Comparison of ENCODE assay signal across 1 cellular context in the genomic region with DNA sequence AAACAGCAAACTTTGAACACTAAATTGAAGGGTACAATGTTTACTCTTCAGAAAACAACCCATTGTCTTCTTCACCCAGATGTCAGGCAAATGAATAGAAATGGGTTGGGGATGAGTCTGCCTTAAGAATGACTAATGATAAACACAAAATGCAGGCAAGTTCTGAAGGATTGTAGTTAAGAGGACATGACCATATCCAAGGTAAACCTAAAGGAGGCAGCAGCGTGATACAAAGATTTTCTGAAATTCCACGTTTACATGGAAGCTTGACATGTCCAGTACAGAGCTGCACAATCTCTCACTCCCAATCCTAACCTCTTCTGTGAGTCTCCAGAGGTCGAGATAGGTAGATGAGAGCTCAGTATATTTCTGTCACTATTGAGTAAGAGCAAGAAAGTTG.
TF ChIP-seq lines count a peak whose summit lies in the region.

No MANE protein-coding gene starts in this region.

TF ChIP-seq in GM23338, 12 proteins besides CTCF, POLR2A, EP300 and RAD21 (continued from another document):
- TF ChIP-seq, protein P1, sequence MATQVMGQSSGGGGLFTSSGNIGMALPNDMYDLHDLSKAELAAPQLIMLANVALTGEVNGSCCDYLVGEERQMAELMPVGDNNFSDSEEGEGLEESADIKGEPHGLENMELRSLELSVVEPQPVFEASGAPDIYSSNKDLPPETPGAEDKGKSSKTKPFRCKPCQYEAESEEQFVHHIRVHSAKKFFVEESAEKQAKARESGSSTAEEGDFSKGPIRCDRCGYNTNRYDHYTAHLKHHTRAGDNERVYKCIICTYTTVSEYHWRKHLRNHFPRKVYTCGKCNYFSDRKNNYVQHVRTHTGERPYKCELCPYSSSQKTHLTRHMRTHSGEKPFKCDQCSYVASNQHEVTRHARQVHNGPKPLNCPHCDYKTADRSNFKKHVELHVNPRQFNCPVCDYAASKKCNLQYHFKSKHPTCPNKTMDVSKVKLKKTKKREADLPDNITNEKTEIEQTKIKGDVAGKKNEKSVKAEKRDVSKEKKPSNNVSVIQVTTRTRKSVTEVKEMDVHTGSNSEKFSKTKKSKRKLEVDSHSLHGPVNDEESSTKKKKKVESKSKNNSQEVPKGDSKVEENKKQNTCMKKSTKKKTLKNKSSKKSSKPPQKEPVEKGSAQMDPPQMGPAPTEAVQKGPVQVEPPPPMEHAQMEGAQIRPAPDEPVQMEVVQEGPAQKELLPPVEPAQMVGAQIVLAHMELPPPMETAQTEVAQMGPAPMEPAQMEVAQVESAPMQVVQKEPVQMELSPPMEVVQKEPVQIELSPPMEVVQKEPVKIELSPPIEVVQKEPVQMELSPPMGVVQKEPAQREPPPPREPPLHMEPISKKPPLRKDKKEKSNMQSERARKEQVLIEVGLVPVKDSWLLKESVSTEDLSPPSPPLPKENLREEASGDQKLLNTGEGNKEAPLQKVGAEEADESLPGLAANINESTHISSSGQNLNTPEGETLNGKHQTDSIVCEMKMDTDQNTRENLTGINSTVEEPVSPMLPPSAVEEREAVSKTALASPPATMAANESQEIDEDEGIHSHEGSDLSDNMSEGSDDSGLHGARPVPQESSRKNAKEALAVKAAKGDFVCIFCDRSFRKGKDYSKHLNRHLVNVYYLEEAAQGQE (IDR thresholded peaks at IDR 0.05; ENCODE audit: unreplicated experiment): no peak
